ENCODE assay signal across 8 cellular contexts in the genomic region with DNA sequence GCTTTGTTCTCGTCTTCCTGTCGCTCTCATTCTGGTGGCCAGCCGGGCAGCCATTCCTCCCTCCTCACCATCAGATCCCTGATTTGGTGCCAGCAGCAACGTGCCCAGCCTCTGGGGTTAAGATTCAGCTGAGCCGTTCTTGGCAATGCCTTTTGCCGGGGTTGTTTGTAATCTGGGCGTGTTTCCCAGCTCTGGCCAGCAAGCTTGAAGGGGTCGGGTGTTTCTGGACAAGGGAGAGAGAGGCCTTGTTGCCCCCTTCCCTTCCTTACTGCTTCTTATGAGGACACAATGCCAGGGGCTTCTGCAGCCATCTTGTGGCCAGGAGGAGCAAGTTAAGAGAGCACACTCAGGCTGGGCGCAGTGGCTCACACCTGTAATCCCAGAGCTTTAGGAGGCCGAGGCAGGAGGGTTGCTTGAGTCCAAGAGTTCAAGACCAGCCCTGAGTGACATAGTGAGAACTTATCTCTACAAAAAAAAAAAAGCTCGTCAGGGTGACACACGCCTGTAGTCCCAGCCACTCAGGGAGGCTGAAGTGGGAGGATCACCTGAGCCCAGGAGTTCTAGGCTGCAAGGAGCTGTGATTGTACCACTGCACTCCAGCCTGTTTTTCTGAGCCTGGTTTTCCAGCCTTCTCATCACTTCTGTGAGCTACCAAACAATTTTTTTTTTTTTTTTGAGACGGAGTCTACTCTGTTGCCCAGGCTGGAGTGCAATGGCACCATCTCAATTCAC. TPM values are rescaled to one million over a fixed set of nuclear protein-coding genes. Genes with fewer than 3 reads are reported as not detected.
A peak's percentile ranks its signal among the peaks of the same experiment; 100 is the strongest.
DNase-seq lines count a peak whose midpoint lies in the region; ATAC-seq, FAIRE-seq and TF ChIP-seq lines count a peak whose summit lies in the region.

No MANE protein-coding gene starts in this region.

- H3K27ac Mint-ChIP-seq in neural crest cell (ENCODE audit: unreplicated experiment), result peak overlapping the region; percentile 30

- H3K36me3 ChIP-seq in DND-41 (ENCODE audit: insufficient read depth, low read length), result peaks cover 43% of the 10 kb centered on the region
- peaks cover 18% of the 10 kb centered on the region for H3K36me3 ChIP-seq in NT2/D1 (ENCODE audit: insufficient read depth, insufficient read length, low read length)
- peaks cover 2 to 8% of the 10 kb centered on the region in 2 experiments for H3K36me3 ChIP-seq in endothelial cell of umbilical vein (ENCODE audit: control insufficient read depth in 2 of 2, extremely low read depth in 1 of 2, insufficient read depth in 2 of 2, low read length in 2 of 2)

- TF ChIP-seq CTCF in DND-41 (IDR thresholded peaks at IDR 0.05; ENCODE audit: borderline replicate concordance, extremely low read depth, low read length, poor library complexity, severe bottlenecking) (peak; percentile 22), endothelial cell of umbilical vein (IDR thresholded peaks at IDR 0.05; ENCODE audit: extremely low read depth in 1 of 2, insufficient read depth in 1 of 2, low read depth in 1 of 2, low read length in 2 of 2) (peak; percentile 3 to 52), neural crest cell (conservative IDR thresholded peaks at IDR 0.05) (no peak)

- H2AFZ ChIP-seq in DND-41 (ENCODE audit: low read depth, low read length), result no peak overlapping the region
- peak overlapping the region; percentile 3 for H2AFZ ChIP-seq in endothelial cell of umbilical vein (ENCODE audit: low read depth, low read length)

- DNase-seq in DND-41, result no peak
- no peak for DNase-seq in NT2/D1 (ENCODE audit: low read depth, low spot score)
- DNase-seq in endothelial cell of umbilical vein (ENCODE audit: low read depth, low spot score), result peak; percentile 65
- no peak for DNase-seq in neural crest cell (ENCODE audit: low read depth, low spot score)
- no peak for DNase-seq in NCI-H510A (lab: John Stamatoyannopoulos, UW)
- DNase-seq in stimulated activated CD4-positive, alpha-beta T cell treated with anti-CD3 and anti-CD28 coated beads, Interleukin-1b, Interleukin-23, amount 100 ng/mL, for 48 hours, result no peak

- H3K9me3 ChIP-seq in DND-41 (ENCODE audit: insufficient read depth, low read length, severe bottlenecking) (no peaks in the 10 kb centered on the region), NT2/D1 (ENCODE audit: insufficient read depth, low read length) (0 out of 2 replicates have a peak, but pooled peaks cover 4% of the 10 kb centered on the region), endothelial cell of umbilical vein (replicated peaks; ENCODE audit: control insufficient read depth, insufficient read depth, low read length) (no peaks in the 10 kb centered on the region)

- H3K27ac ChIP-seq in DND-41 (ENCODE audit: low read length) (no peak overlapping the region), endothelial cell of umbilical vein (ENCODE audit: insufficient read depth, low read depth, low read length) (no peak overlapping the region)

- CTCF ChIA-PET in endothelial cell of umbilical vein (lab: Charles Lee), result interaction anchor here (0.6 to 2.4 kb wide), 11 partner anchors 9 to 174 kb away, joined by 3 to 18 read pairs (median 4); a partner anchor contains a TSS

- intact Hi-C loops in endothelial cell of umbilical vein (cut with micrococcal nuclease), result no loop called here

- H3K9me1 ChIP-seq in endothelial cell of umbilical vein (replicated peaks; ENCODE audit: control insufficient read depth, extremely low read depth, insufficient read depth, low read length), result no peaks in the 10 kb centered on the region

- H3K9ac ChIP-seq in DND-41 (ENCODE audit: low read depth, low read length), result no peak overlapping the region
- H3K9ac ChIP-seq in NT2/D1 (ENCODE audit: insufficient read length, low read depth), result peak overlapping the region; percentile 52
- H3K9ac ChIP-seq in endothelial cell of umbilical vein (replicated peaks; ENCODE audit: extremely low read depth, insufficient read depth, low read length), result no peak overlapping the region

- H3K4me2 ChIP-seq in DND-41 (ENCODE audit: insufficient read depth, low read length) (no peak overlapping the region), endothelial cell of umbilical vein (ENCODE audit: insufficient read depth, low read length) (no peak overlapping the region)

- no peaks in the 10 kb centered on the region for H3K79me2 ChIP-seq in DND-41 (ENCODE audit: insufficient read depth, low read length)
- H3K79me2 ChIP-seq in endothelial cell of umbilical vein (ENCODE audit: control insufficient read depth, insufficient read depth, low read length), result no peaks in the 10 kb centered on the region

- TF ChIP-seq POLR2A in endothelial cell of umbilical vein (IDR thresholded peaks at IDR 0.05; ENCODE audit: low read depth, low read length), result no peak

- H3K36me3 Mint-ChIP-seq in neural crest cell (ENCODE audit: low read depth), result no peaks in the 10 kb centered on the region

- no peaks in the 10 kb centered on the region for H3K9me3 Mint-ChIP-seq in neural crest cell

- H4K20me1 ChIP-seq in DND-41 (ENCODE audit: insufficient read depth, low read length) (peaks cover 14% of the 10 kb centered on the region), endothelial cell of umbilical vein (replicated peaks; ENCODE audit: control insufficient read depth, extremely low read depth, insufficient read depth, low read length) (no peaks in the 10 kb centered on the region)

- H3K4me3 ChIP-seq in DND-41 (ENCODE audit: low read depth in 1 of 2, low read length in 2 of 2) (no peak overlapping the region), NT2/D1 (ENCODE audit: insufficient read length, low read depth) (no peak overlapping the region), endothelial cell of umbilical vein (replicated peaks in 1 of 3; ENCODE audit: insufficient read depth in 1 of 3, low read depth in 1 of 3, low read length in 3 of 3) (no peak overlapping the region)

- no peak for ATAC-seq in DND-41 (ENCODE audit: insufficient read depth, low read depth)
- no peak for ATAC-seq in GM18873 (IDR thresholded peaks at IDR 0.05; ENCODE audit: low FRiP score, unreplicated experiment)
- ATAC-seq in HG03280 (IDR thresholded peaks at IDR 0.05; ENCODE audit: unreplicated experiment), result no peak

- no peaks in the 10 kb centered on the region for H3K27me3 ChIP-seq in DND-41 (ENCODE audit: insufficient read depth, low read length, poor library complexity)
- H3K27me3 ChIP-seq in NT2/D1 (ENCODE audit: insufficient read depth, insufficient read length), result no peaks in the 10 kb centered on the region
- H3K27me3 ChIP-seq in endothelial cell of umbilical vein (ENCODE audit: control insufficient read depth in 2 of 2, insufficient read depth in 2 of 2, low read length in 2 of 2), result no peaks in the 10 kb centered on the region

- no peaks in the 10 kb centered on the region for H3K27me3 Mint-ChIP-seq in neural crest cell (ENCODE audit: low read depth)

- peak; percentile 71 for FAIRE-seq in endothelial cell of umbilical vein (lab: Jason Lieb, UNC)

- peaks cover 7% of the 10 kb centered on the region for H3K4me1 Mint-ChIP-seq in neural crest cell

- POLR2A ChIA-PET in endothelial cell of umbilical vein (lab: Charles Lee), result interaction anchor here (0.6 to 0.7 kb wide), 2 partner anchors 67 to 157 kb away, joined by 3 read pairs; no protein-coding TSS in a partner anchor

- dilution Hi-C loops in endothelial cell of umbilical vein (cut with MboI; ENCODE audit: extremely low pct_ligation_motif_present, low sequenced_read_pairs), result no loop called here

- no peak overlapping the region for H3K4me3 Mint-ChIP-seq in neural crest cell

- H3K4me1 ChIP-seq in DND-41 (ENCODE audit: insufficient read depth, low read length) (no peaks in the 10 kb centered on the region), NT2/D1 (ENCODE audit: insufficient read depth, insufficient read length) (peaks cover 9% of the 10 kb centered on the region), endothelial cell of umbilical vein (ENCODE audit: control insufficient read depth, extremely low read depth, insufficient read depth, low read length) (peaks cover 9% of the 10 kb centered on the region)

- BruUV-seq in endothelial cell of umbilical vein (replicated peaks; lab: Mats Ljungman, UMichigan), result no TSS peak

TF ChIP-seq in endothelial cell of umbilical vein, 7 proteins besides CTCF, POLR2A, EP300 and RAD21:
- TF ChIP-seq, protein P1, sequence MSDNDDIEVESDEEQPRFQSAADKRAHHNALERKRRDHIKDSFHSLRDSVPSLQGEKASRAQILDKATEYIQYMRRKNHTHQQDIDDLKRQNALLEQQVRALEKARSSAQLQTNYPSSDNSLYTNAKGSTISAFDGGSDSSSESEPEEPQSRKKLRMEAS (IDR thresholded peaks at IDR 0.05; ENCODE audit: insufficient read depth, insufficient read length), result no peak
- no peak for TF ChIP-seq FOS (IDR thresholded peaks at IDR 0.05; ENCODE audit: borderline replicate concordance, insufficient read depth, low read length)
- TF ChIP-seq EZH2 (IDR thresholded peaks at IDR 0.05; ENCODE audit: borderline replicate concordance, low read depth, low read length, severe bottlenecking), result no peak
- no peak for TF ChIP-seq POLR2AphosphoS5 (IDR thresholded peaks at IDR 0.05; ENCODE audit: insufficient read depth, low read depth, low read length)
- no peak for TF ChIP-seq MYC (IDR thresholded peaks at IDR 0.05; ENCODE audit: low read depth, low read length)
- no peak for TF ChIP-seq JUN (IDR thresholded peaks at IDR 0.05; ENCODE audit: borderline replicate concordance, insufficient read depth, insufficient read length, low read depth)
- TF ChIP-seq GATA2 (IDR thresholded peaks at IDR 0.05; ENCODE audit: insufficient read depth, insufficient read length, low read depth, low read length), result no peak

RNA-seq across cellular contexts. Expression of a gene that starts 10.7 kb away (rescaled TPM):
- 10.3 and 11.4 TPM in 2 replicates for total RNA-seq in endothelial cell of umbilical vein
- polyA plus RNA-seq in endothelial cell of umbilical vein, result 4.2 and 5.8 TPM in 2 replicates
- 1.6 and 2.1 TPM in 2 replicates for polyA plus RNA-seq in endothelial cell of umbilical vein (2011; cell fraction: cytosol; rRNA removed)
- 17.3 and 19.1 TPM in 2 replicates for polyA plus RNA-seq in endothelial cell of umbilical vein (2011; cell fraction: nucleus; rRNA removed)
- 4.9 and 8.4 TPM in 2 replicates for polyA plus RNA-seq in endothelial cell of umbilical vein (2012)
- 2.0 and 2.5 TPM in 2 replicates for polyA minus RNA-seq in endothelial cell of umbilical vein
- polyA minus RNA-seq in endothelial cell of umbilical vein (2011; cell fraction: cytosol; rRNA and poly(A)+ RNA removed), result 1.2 TPM
- 4.4 and 9.6 TPM in 2 replicates for polyA minus RNA-seq in endothelial cell of umbilical vein (2011; cell fraction: nucleus; rRNA and poly(A)+ RNA removed)
- total RNA-seq in neural crest cell, result 24.1 and 25.2 TPM in 2 replicates

RNA-seq across cellular contexts. Expression of a gene that starts 35.9 kb away (rescaled TPM):
- 6.2 and 6.7 TPM in 2 replicates for total RNA-seq in endothelial cell of umbilical vein
- polyA plus RNA-seq in endothelial cell of umbilical vein, result 2.4 and 2.8 TPM in 2 replicates
- 2.5 and 2.6 TPM in 2 replicates for polyA plus RNA-seq in endothelial cell of umbilical vein (2011; cell fraction: cytosol; rRNA removed)
- 3.8 and 4.1 TPM in 2 replicates for polyA plus RNA-seq in endothelial cell of umbilical vein (2011; cell fraction: nucleus; rRNA removed)
- 2.2 and 3.2 TPM in 2 replicates for polyA plus RNA-seq in endothelial cell of umbilical vein (2012)
- 6.3 and 11.0 TPM in 2 replicates for polyA minus RNA-seq in endothelial cell of umbilical vein
- 3.1 TPM for polyA minus RNA-seq in endothelial cell of umbilical vein (2011; cell fraction: cytosol; rRNA and poly(A)+ RNA removed)
- polyA minus RNA-seq in endothelial cell of umbilical vein (2011; cell fraction: nucleus; rRNA and poly(A)+ RNA removed), result 4.0 and 6.0 TPM in 2 replicates
- total RNA-seq in neural crest cell, result 11.1 and 12.3 TPM in 2 replicates
